In genomic region chr1:202498542-202498941, GRCh38 we compare ENCODE assay signal across 15 cellular contexts.
"Had no signal": no experiment of that assay in that cellular context is flagged by ENCODE, and none has a peak within 500 bp of the region (broad histone marks: within the 10 kb centered on the region; RNA-seq: fewer than 3 reads in every experiment).

No MANE protein-coding gene starts in this region.

- H3K9me3 Mint-ChIP-seq: activated CD4-positive, alpha-beta memory T cell treated with anti-CD3 and anti-CD28 coated beads for 36 hours; nephron progenitor cell; stimulated activated naive CD8-positive, alpha-beta T cell treated with anti-CD3 and anti-CD28 coated beads, Interleukin-15, Interleukin-2, amounts not matched to agents 100 ng/mL and 50 ng/mL, for 24 hours had no signal

- H3K9me3 ChIP-seq: testis, upper lobe of right lung had no signal

- H3K27me3 ChIP-seq: testis, upper lobe of right lung had no signal

- H3K4me3 Mint-ChIP-seq: activated CD4-positive, alpha-beta memory T cell treated with anti-CD3 and anti-CD28 coated beads for 36 hours; activated naive CD8-positive, alpha-beta T cell; nephron progenitor cell; stimulated activated naive CD8-positive, alpha-beta T cell treated with anti-CD3 and anti-CD28 coated beads, Interleukin-15, Interleukin-2, amounts not matched to agents 100 ng/mL and 50 ng/mL, for 24 hours had no signal

- H3K27ac ChIP-seq: coronary artery, testis, upper lobe of right lung had no signal

- H3K27me3 Mint-ChIP-seq: activated CD4-positive, alpha-beta memory T cell treated with anti-CD3 and anti-CD28 coated beads for 36 hours; activated naive CD8-positive, alpha-beta T cell; stimulated activated naive CD8-positive, alpha-beta T cell treated with anti-CD3 and anti-CD28 coated beads, Interleukin-15, Interleukin-2, amounts not matched to agents 100 ng/mL and 50 ng/mL, for 24 hours had no signal

- DNase-seq: activated CD4-positive, alpha-beta memory T cell treated with anti-CD3 and anti-CD28 coated beads for 36 hours; activated CD4-positive, CD25-positive, alpha-beta regulatory T cell treated with anti-CD3 and anti-CD28 coated beads, Interleukin-2, amount 50 U/mL, for 72 hours; activated gamma-delta T cell; activated T-cell treated with anti-CD3 and anti-CD28 coated beads, Interleukin-2, amount 50 U/mL, for 48 hours; anterior cingulate cortex; effector CD8-positive, alpha-beta T cell; hippocampal formation; kidney glomerular epithelial cell; nephron progenitor cell; stimulated activated CD4-positive, alpha-beta T cell treated with anti-CD3 and anti-CD28 coated beads, Interleukin-4, amount 100 ng/mL, for 24 hours; testis; upper lobe of right lung had no signal

- H3K4me3 ChIP-seq: coronary artery, testis, upper lobe of right lung had no signal

- H3K4me1 ChIP-seq: testis, upper lobe of right lung had no signal

- H3K4me1 Mint-ChIP-seq: nephron progenitor cell had no signal

- H3K27ac Mint-ChIP-seq: activated CD4-positive, alpha-beta memory T cell treated with anti-CD3 and anti-CD28 coated beads for 36 hours; activated naive CD8-positive, alpha-beta T cell; nephron progenitor cell; stimulated activated naive CD8-positive, alpha-beta T cell treated with anti-CD3 and anti-CD28 coated beads, Interleukin-15, Interleukin-2, amounts not matched to agents 100 ng/mL and 50 ng/mL, for 24 hours had no signal

- ATAC-seq: upper lobe of right lung had no signal
